ENCODE assay signal across 17 cellular contexts in genomic region chr11:9563196-9563730, GRCh38.
"Had no signal": no experiment of that assay in that cellular context is flagged by ENCODE, and none has a peak within 500 bp of the region (broad histone marks: within the 10 kb centered on the region; RNA-seq: fewer than 3 reads in every experiment).

No MANE protein-coding gene starts in this region.

- H3K36me3 ChIP-seq: pancreas, thoracic aorta had no signal

- H3K27ac Mint-ChIP-seq: activated B cell treated with CpG ODN at 0.5 μM for 24 hours; activated CD8-positive, alpha-beta T cell treated with anti-CD3 and anti-CD28 coated beads for 36 hours; activated naive CD4-positive, alpha-beta T cell treated with anti-CD3 and anti-CD28 coated beads, Interleukin-2, amount 10 ng/mL, durations not matched to agents 7 days and 5 days; T-helper 2 cell treated with Interferon-gamma antibody and Interleukin-4, amounts not matched to agents 5 μg/mL and 100 μg/mL, for 36 hours had no signal

- H3K27ac ChIP-seq: pancreas, thoracic aorta had no signal

- H3K9me3 ChIP-seq: pancreas, thoracic aorta had no signal

- H3K4me3 Mint-ChIP-seq: activated B cell treated with CpG ODN at 0.5 μM for 24 hours; activated CD8-positive, alpha-beta T cell treated with anti-CD3 and anti-CD28 coated beads for 36 hours; activated naive CD4-positive, alpha-beta T cell treated with anti-CD3 and anti-CD28 coated beads, Interleukin-2, amount 10 ng/mL, durations not matched to agents 7 days and 5 days; activated T-cell treated with anti-CD3 and anti-CD28 coated beads, Interleukin-2, amount 50 U/mL, for 4 hours; naive B cell; neural crest cell; stimulated activated naive B cell treated with anti-CD40 and anti-IgM and Interleukin-4, amounts not matched to agents 10 μg/mL and 1 μg/mL and 100 μg/mL, for 72 hours; T-helper 2 cell treated with Interferon-gamma antibody and Interleukin-4, amounts not matched to agents 5 μg/mL and 100 μg/mL, for 36 hours had no signal

- ATAC-seq: activated CD8-positive, alpha-beta T cell treated with anti-CD3 and anti-CD28 coated beads for 36 hours; activated T-cell treated with anti-CD3 and anti-CD28 coated beads, Interleukin-2, amount 50 U/mL, for 4 hours; pancreas; sciatic nerve; stimulated activated naive B cell treated with anti-CD40 and anti-IgM and Interleukin-4, amounts not matched to agents 10 μg/mL and 1 μg/mL and 100 μg/mL, for 72 hours had no signal

- H3K27me3 Mint-ChIP-seq: activated B cell treated with CpG ODN at 0.5 μM for 24 hours; activated CD8-positive, alpha-beta T cell treated with anti-CD3 and anti-CD28 coated beads for 36 hours; naive B cell; stimulated activated naive B cell treated with anti-CD40 and anti-IgM and Interleukin-4, amounts not matched to agents 10 μg/mL and 1 μg/mL and 100 μg/mL, for 72 hours had no signal

- H3K27me3 ChIP-seq: pancreas had no signal

- DNase-seq: activated B cell treated with CpG ODN at 0.5 μM for 24 hours; activated CD4-positive, alpha-beta T cell treated with anti-CD3 and anti-CD28 coated beads for 4 hours; activated effector memory CD4-positive, alpha-beta T cell treated with Interleukin-2 at 50 U/mL for 16 hours; activated naive CD4-positive, alpha-beta T cell treated with anti-CD3 and anti-CD28 coated beads, Interleukin-2, amount 10 ng/mL, durations not matched to agents 7 days and 5 days; activated T-cell treated with anti-CD3 and anti-CD28 coated beads, Interleukin-2, amount 50 U/mL, for 4 hours; aorta; effector CD4-positive, alpha-beta T cell; head of caudate nucleus; naive B cell; pancreas; stimulated activated naive B cell treated with anti-CD40 and anti-IgM and Interleukin-4, amounts not matched to agents 10 μg/mL and 1 μg/mL and 100 μg/mL, for 72 hours; SW 1271 had no signal

- H3K4me3 ChIP-seq: pancreas, thoracic aorta had no signal
